In the genomic region with DNA sequence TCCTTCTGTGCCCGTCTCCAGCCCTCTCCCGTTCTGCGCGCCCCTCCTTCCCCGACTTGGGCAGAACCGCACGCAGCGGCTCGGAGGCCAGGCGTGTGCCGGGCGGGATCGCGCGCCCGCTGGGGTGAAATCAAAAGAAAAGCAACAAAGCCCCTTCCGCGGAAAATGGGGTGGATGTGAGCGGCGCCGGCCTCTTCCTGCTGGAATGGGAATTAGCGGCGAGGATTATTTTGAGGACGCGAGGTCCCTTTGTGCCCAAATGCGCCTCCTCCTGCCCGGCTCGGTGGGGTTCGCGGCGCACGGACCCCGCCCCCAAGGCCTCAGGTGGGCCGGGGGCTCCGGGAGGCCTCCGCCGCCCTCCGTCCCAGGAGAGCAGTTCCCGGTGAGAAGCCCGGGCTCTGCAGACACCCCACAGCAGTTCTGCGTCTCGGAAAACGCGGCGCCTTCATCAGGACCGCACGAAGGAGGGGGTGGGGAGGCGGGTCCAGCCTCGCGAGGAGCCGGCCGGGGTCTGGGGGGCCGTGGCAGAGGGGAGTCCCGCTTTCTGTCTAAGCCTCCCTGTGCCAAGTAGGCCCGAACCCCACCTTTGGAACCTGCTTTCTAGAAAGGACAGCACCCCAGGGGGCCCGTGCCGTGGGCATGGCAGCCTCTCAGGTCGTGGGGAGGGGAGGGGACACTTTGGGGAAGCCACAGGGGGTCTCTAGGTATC, we compare ENCODE assay signal across 13 cellular contexts.
DNase-seq lines count a peak whose midpoint lies in the region; ATAC-seq and TF ChIP-seq lines count a peak whose summit lies in the region.
"Had no signal": no experiment of that assay in that cellular context is flagged by ENCODE, and none has a peak within 500 bp of the region (broad histone marks: within the 10 kb centered on the region; RNA-seq: fewer than 3 reads in every experiment).

No MANE protein-coding gene starts in this region.

- H3K27ac ChIP-seq in smooth muscle cell (ENCODE audit: low read depth) (no peak overlapping the region), foreskin keratinocyte (no peak overlapping the region)
- H3K27ac ChIP-seq: left lung had no signal

- H3K27me3 ChIP-seq in smooth muscle cell (ENCODE audit: low read depth) (peaks cover 26% of the 10 kb centered on the region), foreskin keratinocyte (peaks cover 57% of the 10 kb centered on the region)

- no peaks in the 10 kb centered on the region for H4K20me1 ChIP-seq in smooth muscle cell (ENCODE audit: low read depth)

- H3K9ac ChIP-seq in smooth muscle cell (ENCODE audit: low read depth), result no peak overlapping the region

- H2AFZ ChIP-seq in smooth muscle cell (ENCODE audit: low read depth), result no peak overlapping the region

- TF ChIP-seq CTCF in smooth muscle cell (IDR thresholded peaks at IDR 0.05; ENCODE audit: borderline replicate concordance, insufficient read depth, poor library complexity, severe bottlenecking) (no peak), foreskin keratinocyte (conservative IDR thresholded peaks at IDR 0.05) (no peak)

- WGBS in smooth muscle cell (ENCODE audit: low lambda C conversion rate), result 6% methylated on average over 39 of the region's 58 CpGs

- no peak for ATAC-seq in foreskin keratinocyte
- ATAC-seq in GM19397 (IDR thresholded peaks at IDR 0.05; ENCODE audit: unreplicated experiment), result no peak
- ATAC-seq: effector memory CD8-positive, alpha-beta T cell; left lung had no signal

- H3K4me2 ChIP-seq in smooth muscle cell, result peak overlapping the region; percentile 93

- H3K9me3 ChIP-seq in smooth muscle cell (replicated peaks; ENCODE audit: low read depth), result no peaks in the 10 kb centered on the region
- H3K9me3 ChIP-seq: left lung had no signal

- no peaks in the 10 kb centered on the region for H3K36me3 ChIP-seq in smooth muscle cell (ENCODE audit: low read depth)
- H3K36me3 ChIP-seq: left lung had no signal

- peaks cover 12% of the 10 kb centered on the region for H3K4me1 ChIP-seq in smooth muscle cell (ENCODE audit: low read depth)
- H3K4me1 ChIP-seq in foreskin keratinocyte, result no peaks in the 10 kb centered on the region

- DNase-seq in NCI-H748 (lab: John Stamatoyannopoulos, UW; ENCODE audit: unreplicated experiment), result peak; percentile 35
- no peak for DNase-seq in NCI-H748 treated with DMSO at 0.1 percent for 48 hours (lab: John Stamatoyannopoulos, UW)
- DNase-seq in SW480 (ENCODE audit: low spot score), result peak; percentile 49
- no peak for DNase-seq in smooth muscle cell (lab: John Stamatoyannopoulos, UW; ENCODE audit: unreplicated experiment)
- no peak for DNase-seq in HuH-7 (ENCODE audit: low spot score)
- DNase-seq in foreskin keratinocyte, result no peak
- DNase-seq: C1 segment of cervical spinal cord; effector memory CD8-positive, alpha-beta T cell; left lung; stimulated activated CD4-positive, alpha-beta T cell treated with anti-CD3 and anti-CD28 coated beads, Interleukin-4, amount 100 ng/mL, for 4 hours; SW 1271 had no signal

- no peaks in the 10 kb centered on the region for H3K79me2 ChIP-seq in smooth muscle cell (ENCODE audit: low read depth)

- no peaks in the 10 kb centered on the region for H3F3A ChIP-seq in smooth muscle cell (ENCODE audit: low read depth)

- peak overlapping the region; percentile 27 for H3K4me3 ChIP-seq in iPS-11a (ENCODE audit: low read depth, low read length)
- H3K4me3 ChIP-seq in smooth muscle cell, result peak overlapping the region; percentile 65
- H3K4me3 ChIP-seq: left lung had no signal

Comparison
In these comparisons a context has a peak if more than half of its experiments do, and no peak if none do; other contexts are left out.
1. DNase-seq: peak in NCI-H748 (single experiment) and SW480 (single experiment); none in NCI-H748 treated with DMSO at 0.1 percent for 48 hours (single experiment), smooth muscle cell (single experiment), HuH-7 (single experiment) and foreskin keratinocyte (0 of 2).